Comparison of ENCODE assay signal across 1 cellular context in the genomic region with DNA sequence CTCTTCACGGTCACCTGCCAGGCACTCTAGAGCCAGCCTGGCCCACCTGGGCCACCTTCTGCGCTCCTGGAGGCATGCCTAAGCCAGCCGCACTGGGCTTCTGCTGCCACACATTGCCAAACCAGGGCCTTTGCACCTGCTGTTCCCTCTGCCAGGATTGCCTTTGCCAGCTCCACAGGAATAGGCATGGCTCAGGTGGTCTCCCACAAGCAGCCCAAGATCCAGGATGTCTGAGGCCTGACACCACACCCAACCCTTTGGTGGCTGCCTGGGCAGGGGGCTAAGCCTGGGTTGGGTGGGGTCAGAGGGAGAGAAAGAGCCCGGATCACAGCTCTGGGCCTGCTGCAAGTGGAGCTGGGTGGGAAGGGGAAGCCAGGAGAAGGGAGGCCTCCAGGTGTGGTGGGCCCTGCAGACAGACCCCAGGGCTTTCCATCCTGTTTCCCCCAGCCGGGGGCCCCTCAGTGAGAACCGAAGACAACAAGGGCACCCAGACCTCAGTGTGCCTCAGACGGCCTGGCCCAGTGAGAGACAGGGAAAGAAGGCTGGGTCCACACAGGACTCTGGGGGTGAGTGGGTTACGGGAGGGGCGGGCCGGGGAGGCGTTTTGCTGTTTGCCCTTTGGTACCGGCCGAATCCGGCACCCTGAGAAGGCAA.
A peak's percentile ranks its signal among the peaks of the same experiment; 100 is the strongest.
TF ChIP-seq lines count a peak whose summit lies in the region.

No MANE protein-coding gene starts in this region.

TF ChIP-seq in HepG2, 621 proteins besides CTCF, POLR2A, EP300 and RAD21:
- TF ChIP-seq IRF2 (CRISPR knock-in tag; IDR thresholded peaks at IDR 0.05) (no peak; the same call in 1 of the 2 replicates), TAF15 (IDR thresholded peaks at IDR 0.05; ENCODE audit: low read depth, low read length, poor library complexity, severe bottlenecking) (no peak), CHCHD3 (CRISPR knock-in tag; IDR thresholded peaks at IDR 0.05) (no peak), RBM22 (optimal IDR thresholded peaks at IDR 0.05; ENCODE audit: low read length) (no peak), NCOA5 (CRISPR knock-in tag; IDR thresholded peaks at IDR 0.05) (no peak), TEAD2 (CRISPR knock-in tag; IDR thresholded peaks at IDR 0.05) (no peak), ZMYM3 (CRISPR knock-in tag; IDR thresholded peaks at IDR 0.05) (peak; percentile 36; the same call in 1 of the 2 replicates), STAT5B (CRISPR knock-in tag; IDR thresholded peaks at IDR 0.05) (no peak), ZNF746 (CRISPR knock-in tag; IDR thresholded peaks at IDR 0.05) (no peak), REXO4 (CRISPR knock-in tag; IDR thresholded peaks at IDR 0.05; ENCODE audit: borderline replicate concordance) (no peak), KLF11 (CRISPR knock-in tag; IDR thresholded peaks at IDR 0.05) (no peak), ZNF17 (CRISPR knock-in tag; IDR thresholded peaks at IDR 0.05) (no peak), ZNF251 (CRISPR knock-in tag; IDR thresholded peaks at IDR 0.05) (no peak), FOSL2 (CRISPR knock-in tag; IDR thresholded peaks at IDR 0.05) (no peak), ERF (CRISPR knock-in tag; IDR thresholded peaks at IDR 0.05) (peak; percentile 16; the same call in 1 of the 2 replicates), U2AF2 (IDR thresholded peaks at IDR 0.05; ENCODE audit: low read depth, low read length) (no peak), ZFP82 (CRISPR knock-in tag; IDR thresholded peaks at IDR 0.05; ENCODE audit: borderline replicate concordance) (no peak), NKX3-1 (CRISPR knock-in tag; IDR thresholded peaks at IDR 0.05) (no peak), MAZ (IDR thresholded peaks at IDR 0.05; ENCODE audit: borderline replicate concordance, low read depth, low read length) (no peak), MAZ (CRISPR knock-in tag; IDR thresholded peaks at IDR 0.05; ENCODE audit: low read depth) (no peak), SUZ12 (IDR thresholded peaks at IDR 0.05; ENCODE audit: low read depth, low read length) (no peak), ZNF790 (CRISPR knock-in tag; IDR thresholded peaks at IDR 0.05; ENCODE audit: borderline replicate concordance) (no peak), HNRNPL (IDR thresholded peaks at IDR 0.05; ENCODE audit: low read depth, low read length) (peak; percentile 86), MAFK (conservative IDR thresholded peaks at IDR 0.05 in 1 of 2, IDR thresholded peaks at IDR 0.05 in 1 of 2; ENCODE audit: low read length in 2 of 2) (no peak), MYNN (CRISPR knock-in tag; IDR thresholded peaks at IDR 0.05; ENCODE audit: low read depth) (no peak), ZNF709 (CRISPR knock-in tag; IDR thresholded peaks at IDR 0.05) (no peak), RBM39 (IDR thresholded peaks at IDR 0.05; ENCODE audit: low read depth, low read length, poor library complexity, severe bottlenecking) (no peak), HES4 (CRISPR knock-in tag; IDR thresholded peaks at IDR 0.05; ENCODE audit: borderline replicate concordance) (no peak), KAT8 (CRISPR knock-in tag; IDR thresholded peaks at IDR 0.05) (0 out of 2 replicates have a peak, but pooled peaks have one; percentile 11), TBX2 (CRISPR knock-in tag; IDR thresholded peaks at IDR 0.05; ENCODE audit: borderline replicate concordance) (no peak), EED (CRISPR knock-in tag; IDR thresholded peaks at IDR 0.05) (0 out of 2 replicates have a peak, but pooled peaks have one; percentile 23), SP140L (CRISPR knock-in tag; IDR thresholded peaks at IDR 0.05; ENCODE audit: borderline replicate concordance) (no peak), MEIS1 (CRISPR knock-in tag; IDR thresholded peaks at IDR 0.05; ENCODE audit: borderline replicate concordance) (0 out of 2 replicates have a peak, but pooled peaks have one; percentile 35), ZBTB7A (CRISPR knock-in tag; IDR thresholded peaks at IDR 0.05) (0 out of 2 replicates have a peak, but pooled peaks have one; percentile 28)
- TF ChIP-seq, protein P1, sequence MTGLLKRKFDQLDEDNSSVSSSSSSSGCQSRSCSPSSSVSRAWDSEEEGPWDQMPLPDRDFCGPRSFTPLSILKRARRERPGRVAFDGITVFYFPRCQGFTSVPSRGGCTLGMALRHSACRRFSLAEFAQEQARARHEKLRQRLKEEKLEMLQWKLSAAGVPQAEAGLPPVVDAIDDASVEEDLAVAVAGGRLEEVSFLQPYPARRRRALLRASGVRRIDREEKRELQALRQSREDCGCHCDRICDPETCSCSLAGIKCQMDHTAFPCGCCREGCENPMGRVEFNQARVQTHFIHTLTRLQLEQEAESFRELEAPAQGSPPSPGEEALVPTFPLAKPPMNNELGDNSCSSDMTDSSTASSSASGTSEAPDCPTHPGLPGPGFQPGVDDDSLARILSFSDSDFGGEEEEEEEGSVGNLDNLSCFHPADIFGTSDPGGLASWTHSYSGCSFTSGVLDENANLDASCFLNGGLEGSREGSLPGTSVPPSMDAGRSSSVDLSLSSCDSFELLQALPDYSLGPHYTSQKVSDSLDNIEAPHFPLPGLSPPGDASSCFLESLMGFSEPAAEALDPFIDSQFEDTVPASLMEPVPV (CRISPR knock-in tag; IDR thresholded peaks at IDR 0.05), result 0 out of 2 replicates have a peak, but pooled peaks have one; percentile 44
- TF ChIP-seq, protein P2, sequence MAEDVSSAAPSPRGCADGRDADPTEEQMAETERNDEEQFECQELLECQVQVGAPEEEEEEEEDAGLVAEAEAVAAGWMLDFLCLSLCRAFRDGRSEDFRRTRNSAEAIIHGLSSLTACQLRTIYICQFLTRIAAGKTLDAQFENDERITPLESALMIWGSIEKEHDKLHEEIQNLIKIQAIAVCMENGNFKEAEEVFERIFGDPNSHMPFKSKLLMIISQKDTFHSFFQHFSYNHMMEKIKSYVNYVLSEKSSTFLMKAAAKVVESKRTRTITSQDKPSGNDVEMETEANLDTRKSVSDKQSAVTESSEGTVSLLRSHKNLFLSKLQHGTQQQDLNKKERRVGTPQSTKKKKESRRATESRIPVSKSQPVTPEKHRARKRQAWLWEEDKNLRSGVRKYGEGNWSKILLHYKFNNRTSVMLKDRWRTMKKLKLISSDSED (CRISPR knock-in tag; IDR thresholded peaks at IDR 0.05), result no peak
- TF ChIP-seq, protein P3, sequence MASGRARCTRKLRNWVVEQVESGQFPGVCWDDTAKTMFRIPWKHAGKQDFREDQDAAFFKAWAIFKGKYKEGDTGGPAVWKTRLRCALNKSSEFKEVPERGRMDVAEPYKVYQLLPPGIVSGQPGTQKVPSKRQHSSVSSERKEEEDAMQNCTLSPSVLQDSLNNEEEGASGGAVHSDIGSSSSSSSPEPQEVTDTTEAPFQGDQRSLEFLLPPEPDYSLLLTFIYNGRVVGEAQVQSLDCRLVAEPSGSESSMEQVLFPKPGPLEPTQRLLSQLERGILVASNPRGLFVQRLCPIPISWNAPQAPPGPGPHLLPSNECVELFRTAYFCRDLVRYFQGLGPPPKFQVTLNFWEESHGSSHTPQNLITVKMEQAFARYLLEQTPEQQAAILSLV (CRISPR knock-in tag; IDR thresholded peaks at IDR 0.05; ENCODE audit: borderline replicate concordance), result 0 out of 2 replicates have a peak, but pooled peaks have one; percentile 23
- TF ChIP-seq, protein P4, sequence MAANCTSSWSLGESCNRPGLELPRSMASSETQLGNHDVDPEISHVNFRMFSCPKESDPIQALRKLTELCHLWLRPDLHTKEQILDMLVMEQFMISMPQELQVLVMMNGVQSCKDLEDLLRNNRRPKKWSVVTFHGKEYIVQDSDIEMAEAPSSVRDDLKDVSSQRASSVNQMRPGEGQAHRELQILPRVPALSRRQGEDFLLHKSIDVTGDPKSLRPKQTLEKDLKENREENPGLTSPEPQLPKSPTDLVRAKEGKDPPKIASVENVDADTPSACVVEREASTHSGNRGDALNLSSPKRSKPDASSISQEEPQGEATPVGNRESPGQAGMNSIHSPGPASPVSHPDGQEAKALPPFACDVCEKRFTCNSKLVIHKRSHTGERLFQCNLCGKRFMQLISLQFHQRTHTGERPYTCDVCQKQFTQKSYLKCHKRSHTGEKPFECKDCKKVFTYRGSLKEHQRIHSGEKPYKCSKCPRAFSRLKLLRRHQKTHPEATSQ (CRISPR knock-in tag; IDR thresholded peaks at IDR 0.05; ENCODE audit: borderline replicate concordance), result no peak
- TF ChIP-seq, protein P5, sequence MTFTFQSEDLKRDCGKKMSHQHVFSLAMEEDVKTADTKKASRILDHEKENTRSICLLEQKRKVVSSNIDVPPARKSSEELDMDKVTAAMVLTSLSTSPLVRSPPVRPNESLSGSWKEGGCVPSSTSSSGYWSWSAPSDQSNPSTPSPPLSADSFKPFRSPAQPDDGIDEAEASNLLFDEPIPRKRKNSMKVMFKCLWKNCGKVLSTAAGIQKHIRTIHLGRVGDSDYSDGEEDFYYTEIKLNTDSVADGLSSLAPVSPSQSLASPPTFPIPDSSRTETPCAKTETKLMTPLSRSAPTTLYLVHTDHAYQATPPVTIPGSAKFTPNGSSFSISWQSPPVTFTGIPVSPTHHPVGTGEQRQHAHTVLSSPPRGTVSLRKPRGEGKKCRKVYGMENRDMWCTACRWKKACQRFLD (CRISPR knock-in tag; IDR thresholded peaks at IDR 0.05; ENCODE audit: borderline replicate concordance), result no peak
- TF ChIP-seq, protein P6, sequence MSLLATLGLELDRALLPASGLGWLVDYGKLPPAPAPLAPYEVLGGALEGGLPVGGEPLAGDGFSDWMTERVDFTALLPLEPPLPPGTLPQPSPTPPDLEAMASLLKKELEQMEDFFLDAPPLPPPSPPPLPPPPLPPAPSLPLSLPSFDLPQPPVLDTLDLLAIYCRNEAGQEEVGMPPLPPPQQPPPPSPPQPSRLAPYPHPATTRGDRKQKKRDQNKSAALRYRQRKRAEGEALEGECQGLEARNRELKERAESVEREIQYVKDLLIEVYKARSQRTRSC (CRISPR knock-in tag; IDR thresholded peaks at IDR 0.05; ENCODE audit: low read depth), result no peak
- TF ChIP-seq, protein P7, sequence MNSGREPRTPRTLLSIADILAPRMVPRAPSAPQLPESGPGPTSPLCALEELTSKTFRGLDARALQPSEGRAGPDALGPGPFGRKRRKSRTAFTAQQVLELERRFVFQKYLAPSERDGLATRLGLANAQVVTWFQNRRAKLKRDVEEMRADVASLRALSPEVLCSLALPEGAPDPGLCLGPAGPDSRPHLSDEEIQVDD (CRISPR knock-in tag; IDR thresholded peaks at IDR 0.05; ENCODE audit: borderline replicate concordance), result no peak
